Comparison of ENCODE assay signal across 21 cellular contexts in the genomic region with DNA sequence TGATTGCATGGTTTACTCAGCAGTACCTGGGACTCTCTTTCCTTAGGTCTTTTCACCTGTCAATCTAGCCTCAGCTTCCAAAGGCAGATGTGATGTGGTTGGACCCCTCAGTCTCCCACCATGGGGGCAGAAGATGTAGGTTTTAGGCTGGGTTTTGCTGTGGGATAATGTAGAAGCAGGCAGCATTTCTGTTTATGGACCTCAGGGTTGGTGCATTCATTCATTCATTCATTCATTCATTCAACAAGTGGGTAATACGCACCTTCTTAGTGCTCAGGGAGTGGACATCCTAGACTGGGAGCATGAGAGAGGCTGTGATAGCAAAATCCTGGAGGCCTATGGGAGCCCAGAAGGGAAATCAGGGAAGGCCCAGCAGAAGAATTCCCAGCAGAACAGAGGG.
A peak's percentile ranks its signal among the peaks of the same experiment; 100 is the strongest.
DNase-seq lines count a peak whose midpoint lies in the region; ATAC-seq, FAIRE-seq and TF ChIP-seq lines count a peak whose summit lies in the region.
"Had no signal": no experiment of that assay in that cellular context is flagged by ENCODE, and none has a peak within 500 bp of the region (broad histone marks: within the 10 kb centered on the region; RNA-seq: fewer than 3 reads in every experiment).

No MANE protein-coding gene starts in this region.

- H3K79me2 ChIP-seq in HepG2 (ENCODE audit: insufficient read depth, low read length) (no peaks in the 10 kb centered on the region), K562 (ENCODE audit: control insufficient read depth, insufficient read depth, low read length) (no peaks in the 10 kb centered on the region), osteoblast (ENCODE audit: insufficient read depth, low read length) (no peaks in the 10 kb centered on the region)

- H2AFZ ChIP-seq in HepG2 (ENCODE audit: low read length) (no peak overlapping the region), K562 (ENCODE audit: low read depth, low read length) (no peak overlapping the region), osteoblast (ENCODE audit: low read length) (no peak overlapping the region)

- CTCF ChIA-PET in HepG2 (lab: Yijun Ruan, JAX; ENCODE audit: low intra/inter-chr PET ratio, low total read pairs) (no interaction called here), K562 (lab: Yijun Ruan, JAX; ENCODE audit: low intra/inter-chr PET ratio) (no interaction called here)

- 92% methylated on average over 1 of the region's 1 CpG for WGBS in HepG2 (ENCODE audit: low lambda C conversion rate)
- 91% methylated on average over 1 of the region's 1 CpG for WGBS in right lobe of liver (ENCODE audit: insufficient coverage, low coverage, low lambda C conversion rate, missing lambda C conversion rate)
- WGBS in K562 (ENCODE audit: insufficient coverage, low coverage, missing lambda C conversion rate): 0% methylated on average over 1 of the region's 1 CpG
- 100% methylated on average over 1 of the region's 1 CpG for WGBS in esophagus muscularis mucosa

- in situ Hi-C loops in HepG2 (cut with HindIII; ENCODE audit: extremely low pct_ligation_motif_present, low pct_unique_long_range_greater_than_20kb): no loop called here
- in situ Hi-C loops in K562 (cut with MboI): no loop called here

- BruUV-seq in HepG2 (replicated peaks; lab: Mats Ljungman, UMichigan) (no TSS peak), K562 (replicated peaks; lab: Mats Ljungman, UMichigan) (no TSS peak)

- H3K4me1 ChIP-seq in HepG2 (ENCODE audit: insufficient read depth, low read length): peaks cover 39% of the 10 kb centered on the region
- peaks cover 0 to 5% (median 0%) of the 10 kb centered on the region in 4 donors for H3K4me1 ChIP-seq in right lobe of liver
- H3K4me1 ChIP-seq in K562 (replicated peaks in 1 of 2; ENCODE audit: control insufficient read depth in 2 of 2, insufficient read depth in 2 of 2, low read length in 2 of 2): no peaks in the 10 kb centered on the region
- H3K4me1 ChIP-seq in osteoblast (ENCODE audit: insufficient read depth, low read length): no peaks in the 10 kb centered on the region
- H3K4me1 ChIP-seq in esophagus muscularis mucosa: peaks cover 11 to 37% (median 34%) of the 10 kb centered on the region in 4 donors
- H3K4me1 ChIP-seq: A549; BLaER1 treated with 17β-estradiol and CSF1 and Interleukin-3, amounts not matched to agents 10 nM and 100 nM; Caco-2 had no signal

- TF ChIP-seq POLR2A in HepG2 (IDR thresholded peaks at IDR 0.05; ENCODE audit: insufficient read depth in 1 of 2, low read depth in 2 of 2, low read length in 2 of 2): no peak
- no peak for TF ChIP-seq POLR2A in right lobe of liver (IDR thresholded peaks at IDR 0.05)
- TF ChIP-seq POLR2A in K562 (conservative IDR thresholded peaks at IDR 0.05): no peak
- no peak for TF ChIP-seq POLR2A in esophagus muscularis mucosa (IDR thresholded peaks at IDR 0.05; ENCODE audit: low read depth)

- TF ChIP-seq RAD21 in HepG2 (CRISPR knock-in tag; IDR thresholded peaks at IDR 0.05) (no peak), K562 (CRISPR knock-in tag; conservative IDR thresholded peaks at IDR 0.05 in 1 of 2, IDR thresholded peaks at IDR 0.05 in 1 of 2) (no peak)

- intact Hi-C loops in HepG2 (cut with micrococcal nuclease; ENCODE audit: unreplicated experiment): loop anchor here (10.0 kb wide), 1 partner anchor 87 kb away; no protein-coding TSS in a partner anchor
- intact Hi-C loops in right lobe of liver (cut with DNase I): no loop called here
- intact Hi-C loops in K562 (cut with micrococcal nuclease): no loop called here
- intact Hi-C loops in esophagus muscularis mucosa (cut with DNase I): no loop called here

- no peak for DNase-seq in HepG2 (ENCODE audit: low spot score)
- DNase-seq in right lobe of liver: no peak
- no peak for DNase-seq in K562 (ENCODE audit: extremely low read depth in 1 of 4, low spot score in 3 of 4)
- peak; percentile 17 for DNase-seq in osteoblast (ENCODE audit: insufficient read length, low spot score, missing footprints)
- DNase-seq in NCI-H1417 treated with DMSO at 0.1 percent for 48 hours (lab: John Stamatoyannopoulos, UW): no peak
- no peak for DNase-seq in esophagus muscularis mucosa (ENCODE audit: extremely low spot score)
- DNase-seq in midbrain (lab: John Stamatoyannopoulos, UW): no peak
- DNase-seq: AML-193; Caco-2; Calu3; CD4-positive, alpha-beta T cell; CD8-positive, alpha-beta T cell; DMS79 treated with DMSO at 0.1 percent for 48 hours had no signal

- TF ChIP-seq EP300 in HepG2 (IDR thresholded peaks at IDR 0.05; ENCODE audit: low read depth in 2 of 2, low read length in 2 of 2): no peak
- no peak for TF ChIP-seq EP300 in HepG2 (CRISPR knock-in tag; IDR thresholded peaks at IDR 0.05; ENCODE audit: borderline replicate concordance)
- no peak for TF ChIP-seq EP300 in K562 (IDR thresholded peaks at IDR 0.05; ENCODE audit: low read length)
- TF ChIP-seq EP300 in esophagus muscularis mucosa (IDR thresholded peaks at IDR 0.05): no peak

- no peak overlapping the region for H3K4me2 ChIP-seq in HepG2 (ENCODE audit: low read depth, low read length)
- H3K4me2 ChIP-seq in K562 (ENCODE audit: insufficient read depth, low read length): no peak overlapping the region
- H3K4me2 ChIP-seq in osteoblast (ENCODE audit: insufficient read depth, low read length): no peak overlapping the region
- H3K4me2 ChIP-seq: A549; BLaER1 treated with 17β-estradiol and CSF1 and Interleukin-3, amounts not matched to agents 10 nM and 100 nM had no signal

- H3K27me3 ChIP-seq in HepG2 (ENCODE audit: control insufficient read depth in 1 of 2, insufficient read depth in 2 of 2, low read length in 2 of 2): peaks cover 0 to 3% of the 10 kb centered on the region in 2 experiments; a peak in 1 of 5 replicates
- H3K27me3 ChIP-seq in right lobe of liver: no peaks in the 10 kb centered on the region
- peaks cover 0 to 22% of the 10 kb centered on the region in 2 experiments; a peak in 1 of 5 replicates for H3K27me3 ChIP-seq in K562 (ENCODE audit: control insufficient read depth in 2 of 2, insufficient read depth in 2 of 2, low read length in 2 of 2)
- H3K27me3 ChIP-seq in osteoblast (ENCODE audit: insufficient read depth, low read length): no peaks in the 10 kb centered on the region
- H3K27me3 ChIP-seq in esophagus muscularis mucosa: no peaks in the 10 kb centered on the region
- H3K27me3 ChIP-seq: BLaER1 treated with 17β-estradiol and CSF1 and Interleukin-3, amounts not matched to agents 10 nM and 100 nM had no signal

- POLR2A ChIA-PET in HepG2 (lab: Yijun Ruan, JAX): no interaction called here
- POLR2A ChIA-PET in K562 (lab: Yijun Ruan, JAX): interaction anchor here (1.8 kb wide), 1 partner anchor 16 kb away, joined by 5 read pairs; no protein-coding TSS in a partner anchor

- H3K27ac ChIP-seq in HepG2 (ENCODE audit: extremely low read length, insufficient read depth, low read length): no peak overlapping the region
- H3K27ac ChIP-seq in right lobe of liver: no peak overlapping the region
- H3K27ac ChIP-seq in K562 (ENCODE audit: extremely low read depth, low read depth, low read length): no peak overlapping the region
- no peak overlapping the region for H3K27ac ChIP-seq in osteoblast (ENCODE audit: low read depth, low read length)
- H3K27ac ChIP-seq in esophagus muscularis mucosa (replicated peaks in 1 of 4): no peak overlapping the region
- H3K27ac ChIP-seq: 22Rv1; A549; BLaER1 treated with 17β-estradiol and CSF1 and Interleukin-3, amounts not matched to agents 10 nM and 100 nM; C4-2B had no signal

- no peaks in the 10 kb centered on the region for H4K20me1 ChIP-seq in HepG2 (ENCODE audit: insufficient read depth, low read length)
- H4K20me1 ChIP-seq in K562 (replicated peaks; ENCODE audit: control insufficient read depth, insufficient read depth, low read length): peaks cover 8% of the 10 kb centered on the region; the same call in 1 of the 2 replicates
- no peaks in the 10 kb centered on the region for H4K20me1 ChIP-seq in osteoblast (ENCODE audit: insufficient read depth, low read length)
- H4K20me1 ChIP-seq: BLaER1 treated with 17β-estradiol and CSF1 and Interleukin-3, amounts not matched to agents 10 nM and 100 nM had no signal

- H3K9ac ChIP-seq in HepG2 (ENCODE audit: insufficient read depth, low read depth, low read length) (no peak overlapping the region), K562 (ENCODE audit: insufficient read depth in 1 of 2, low read depth in 2 of 2, low read length in 2 of 2) (no peak overlapping the region)
- H3K9ac ChIP-seq: BLaER1 treated with 17β-estradiol and CSF1 and Interleukin-3, amounts not matched to agents 10 nM and 100 nM had no signal

- ATAC-seq in HepG2 (no peak), right lobe of liver (no peak), K562 (no peak)
- ATAC-seq: A549; CD8-positive, alpha-beta T cell had no signal

- H3K36me3 ChIP-seq in HepG2 (replicated peaks in 1 of 2; ENCODE audit: control insufficient read depth in 1 of 2, insufficient read depth in 2 of 2, low read length in 2 of 2) (no peaks in the 10 kb centered on the region), right lobe of liver (no peaks in the 10 kb centered on the region), K562 (ENCODE audit: control insufficient read depth, insufficient read depth, low read length) (no peaks in the 10 kb centered on the region), osteoblast (ENCODE audit: insufficient read depth, low read length) (no peaks in the 10 kb centered on the region), esophagus muscularis mucosa (no peaks in the 10 kb centered on the region)
- H3K36me3 ChIP-seq: BLaER1 treated with 17β-estradiol and CSF1 and Interleukin-3, amounts not matched to agents 10 nM and 100 nM had no signal

- H3K9me1 ChIP-seq in K562 (ENCODE audit: control insufficient read depth, insufficient read depth, low read length): no peaks in the 10 kb centered on the region

- H3K9me3 ChIP-seq in HepG2 (ENCODE audit: low read length): no peaks in the 10 kb centered on the region
- H3K9me3 ChIP-seq in right lobe of liver: no peaks in the 10 kb centered on the region
- no peaks in the 10 kb centered on the region for H3K9me3 ChIP-seq in K562 (replicated peaks; ENCODE audit: control insufficient read depth, insufficient read depth, low read depth, low read length)
- H3K9me3 ChIP-seq in osteoblast (ENCODE audit: low read depth, low read length): no peaks in the 10 kb centered on the region
- no peaks in the 10 kb centered on the region for H3K9me3 ChIP-seq in esophagus muscularis mucosa
- H3K9me3 ChIP-seq: A549; BLaER1 treated with 17β-estradiol and CSF1 and Interleukin-3, amounts not matched to agents 10 nM and 100 nM; Caco-2 had no signal

- FAIRE-seq in HepG2 (lab: Jason Lieb, UNC): no peak
- FAIRE-seq in K562 (lab: Jason Lieb, UNC): no peak
- FAIRE-seq: A549, D721Med, G401.6, GM12891, GM19239 had no signal

- TF ChIP-seq CTCF in HepG2 (CRISPR knock-in tag; IDR thresholded peaks at IDR 0.05) (no peak), right lobe of liver (IDR thresholded peaks at IDR 0.05) (no peak), K562 (IDR thresholded peaks at IDR 0.05 in 2 of 3, conservative IDR thresholded peaks at IDR 0.05 in 1 of 3; ENCODE audit: insufficient read depth in 2 of 3, low read depth in 1 of 3, low read length in 3 of 3) (no peak), osteoblast (IDR thresholded peaks at IDR 0.05; ENCODE audit: extremely low read depth, low read depth, low read length) (no peak), esophagus muscularis mucosa (IDR thresholded peaks at IDR 0.05) (no peak)

- H3K4me3 ChIP-seq in HepG2 (replicated peaks in 1 of 3; ENCODE audit: insufficient read depth in 1 of 3, low read depth in 2 of 3, low read length in 3 of 3) (no peak overlapping the region), right lobe of liver (no peak overlapping the region), K562 (no peak overlapping the region), osteoblast (ENCODE audit: insufficient read depth, low read length) (no peak overlapping the region), esophagus muscularis mucosa (no peak overlapping the region)
- H3K4me3 ChIP-seq: A549; BLaER1 treated with 17β-estradiol and CSF1 and Interleukin-3, amounts not matched to agents 10 nM and 100 nM had no signal
